Comparison of ENCODE assay signal across 1 cellular context in the genomic region with DNA sequence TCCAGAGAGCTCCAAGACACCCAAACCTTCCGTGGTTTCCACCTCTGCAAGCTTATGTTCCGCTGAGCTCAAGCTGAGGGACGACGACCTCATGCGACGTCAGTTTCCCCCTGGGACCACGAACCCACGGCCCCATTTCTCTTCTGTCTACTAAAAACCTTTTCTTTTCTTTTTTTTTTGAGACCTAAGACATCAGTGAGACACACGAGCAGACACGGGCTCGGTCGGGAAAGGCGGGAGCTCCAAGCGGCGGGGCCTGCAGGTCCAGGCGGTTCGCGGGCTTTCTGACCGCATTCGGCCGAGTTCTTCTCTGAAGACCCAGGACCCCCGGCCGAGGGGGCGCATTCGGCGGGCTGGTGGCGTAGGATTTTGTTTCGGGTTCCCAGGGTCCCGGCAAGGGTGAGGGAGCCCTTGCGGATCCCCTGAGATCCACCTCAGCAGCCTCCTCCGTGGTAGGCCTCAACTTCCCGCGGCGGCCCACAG.
TF ChIP-seq lines count a peak whose summit lies in the region.

No MANE protein-coding gene starts in this region.

TF ChIP-seq in K562, 482 proteins besides CTCF, POLR2A, EP300 and RAD21 (continued from another document and continues in another):
- TF ChIP-seq, protein P1, sequence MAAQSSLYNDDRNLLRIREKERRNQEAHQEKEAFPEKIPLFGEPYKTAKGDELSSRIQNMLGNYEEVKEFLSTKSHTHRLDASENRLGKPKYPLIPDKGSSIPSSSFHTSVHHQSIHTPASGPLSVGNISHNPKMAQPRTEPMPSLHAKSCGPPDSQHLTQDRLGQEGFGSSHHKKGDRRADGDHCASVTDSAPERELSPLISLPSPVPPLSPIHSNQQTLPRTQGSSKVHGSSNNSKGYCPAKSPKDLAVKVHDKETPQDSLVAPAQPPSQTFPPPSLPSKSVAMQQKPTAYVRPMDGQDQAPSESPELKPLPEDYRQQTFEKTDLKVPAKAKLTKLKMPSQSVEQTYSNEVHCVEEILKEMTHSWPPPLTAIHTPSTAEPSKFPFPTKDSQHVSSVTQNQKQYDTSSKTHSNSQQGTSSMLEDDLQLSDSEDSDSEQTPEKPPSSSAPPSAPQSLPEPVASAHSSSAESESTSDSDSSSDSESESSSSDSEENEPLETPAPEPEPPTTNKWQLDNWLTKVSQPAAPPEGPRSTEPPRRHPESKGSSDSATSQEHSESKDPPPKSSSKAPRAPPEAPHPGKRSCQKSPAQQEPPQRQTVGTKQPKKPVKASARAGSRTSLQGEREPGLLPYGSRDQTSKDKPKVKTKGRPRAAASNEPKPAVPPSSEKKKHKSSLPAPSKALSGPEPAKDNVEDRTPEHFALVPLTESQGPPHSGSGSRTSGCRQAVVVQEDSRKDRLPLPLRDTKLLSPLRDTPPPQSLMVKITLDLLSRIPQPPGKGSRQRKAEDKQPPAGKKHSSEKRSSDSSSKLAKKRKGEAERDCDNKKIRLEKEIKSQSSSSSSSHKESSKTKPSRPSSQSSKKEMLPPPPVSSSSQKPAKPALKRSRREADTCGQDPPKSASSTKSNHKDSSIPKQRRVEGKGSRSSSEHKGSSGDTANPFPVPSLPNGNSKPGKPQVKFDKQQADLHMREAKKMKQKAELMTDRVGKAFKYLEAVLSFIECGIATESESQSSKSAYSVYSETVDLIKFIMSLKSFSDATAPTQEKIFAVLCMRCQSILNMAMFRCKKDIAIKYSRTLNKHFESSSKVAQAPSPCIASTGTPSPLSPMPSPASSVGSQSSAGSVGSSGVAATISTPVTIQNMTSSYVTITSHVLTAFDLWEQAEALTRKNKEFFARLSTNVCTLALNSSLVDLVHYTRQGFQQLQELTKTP (IDR thresholded peaks at IDR 0.05; ENCODE audit: low read depth in 1 of 2, partially characterized antibody in 2 of 2): peak in 1 of 2 experiments; percentile 24
- TF ChIP-seq PCBP2 (IDR thresholded peaks at IDR 0.05; ENCODE audit: low read depth, low read length, poor library complexity, severe bottlenecking) (no peak), SMAD3 (CRISPR knock-in tag; conservative IDR thresholded peaks at IDR 0.05) (no peak), NR3C1 (CRISPR knock-in tag; IDR thresholded peaks at IDR 0.05) (peak; percentile 70; the same call in 1 of the 2 replicates), HNRNPUL1 (IDR thresholded peaks at IDR 0.05; ENCODE audit: low read length) (no peak), CBX1 (IDR thresholded peaks at IDR 0.05; ENCODE audit: low read depth) (no peak), KLF10 (CRISPR knock-in tag; IDR thresholded peaks at IDR 0.05) (no peak), NBN (IDR thresholded peaks at IDR 0.05; ENCODE audit: low read depth) (no peak), LCOR (CRISPR knock-in tag; IDR thresholded peaks at IDR 0.05) (no peak; the same call in 1 of the 2 replicates), FUS (optimal IDR thresholded peaks at IDR 0.05; ENCODE audit: low read depth, low read length) (no peak), ZNF175 (CRISPR knock-in tag; IDR thresholded peaks at IDR 0.05; ENCODE audit: low read depth) (no peak), HIVEP1 (CRISPR knock-in tag; IDR thresholded peaks at IDR 0.05) (peak; percentile 23; the same call in 1 of the 2 replicates), SMAD4 (CRISPR knock-in tag; conservative IDR thresholded peaks at IDR 0.05) (no peak; the same call in 1 of the 2 replicates), SPI1 (IDR thresholded peaks at IDR 0.05; ENCODE audit: borderline replicate concordance, low read depth, low read length) (no peak), NR4A1 (CRISPR knock-in tag; IDR thresholded peaks at IDR 0.05) (no peak), NR4A1 (tag; IDR thresholded peaks at IDR 0.05) (0 out of 2 replicates have a peak, but pooled peaks have one; percentile 24), DNMT1 (IDR thresholded peaks at IDR 0.05) (no peak), NCOA2 (IDR thresholded peaks at IDR 0.05; ENCODE audit: partially characterized antibody in 2 of 2) (no peak), RFX5 (IDR thresholded peaks at IDR 0.05; ENCODE audit: low read depth, low read length) (no peak), MXI1 (IDR thresholded peaks at IDR 0.05; ENCODE audit: low read depth, low read length) (no peak), CREB1 (IDR thresholded peaks at IDR 0.05) (no peak), CREB1 (CRISPR knock-in tag; IDR thresholded peaks at IDR 0.05) (no peak)
- TF ChIP-seq, protein P2, sequence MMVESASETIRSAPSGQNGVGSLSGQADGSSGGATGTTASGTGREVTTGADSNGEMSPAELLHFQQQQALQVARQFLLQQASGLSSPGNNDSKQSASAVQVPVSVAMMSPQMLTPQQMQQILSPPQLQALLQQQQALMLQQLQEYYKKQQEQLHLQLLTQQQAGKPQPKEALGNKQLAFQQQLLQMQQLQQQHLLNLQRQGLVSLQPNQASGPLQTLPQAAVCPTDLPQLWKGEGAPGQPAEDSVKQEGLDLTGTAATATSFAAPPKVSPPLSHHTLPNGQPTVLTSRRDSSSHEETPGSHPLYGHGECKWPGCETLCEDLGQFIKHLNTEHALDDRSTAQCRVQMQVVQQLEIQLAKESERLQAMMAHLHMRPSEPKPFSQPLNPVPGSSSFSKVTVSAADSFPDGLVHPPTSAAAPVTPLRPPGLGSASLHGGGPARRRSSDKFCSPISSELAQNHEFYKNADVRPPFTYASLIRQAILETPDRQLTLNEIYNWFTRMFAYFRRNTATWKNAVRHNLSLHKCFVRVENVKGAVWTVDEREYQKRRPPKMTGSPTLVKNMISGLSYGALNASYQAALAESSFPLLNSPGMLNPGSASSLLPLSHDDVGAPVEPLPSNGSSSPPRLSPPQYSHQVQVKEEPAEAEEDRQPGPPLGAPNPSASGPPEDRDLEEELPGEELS (CRISPR knock-in tag; IDR thresholded peaks at IDR 0.05; ENCODE audit: borderline replicate concordance): no peak
- TF ChIP-seq, protein P3, sequence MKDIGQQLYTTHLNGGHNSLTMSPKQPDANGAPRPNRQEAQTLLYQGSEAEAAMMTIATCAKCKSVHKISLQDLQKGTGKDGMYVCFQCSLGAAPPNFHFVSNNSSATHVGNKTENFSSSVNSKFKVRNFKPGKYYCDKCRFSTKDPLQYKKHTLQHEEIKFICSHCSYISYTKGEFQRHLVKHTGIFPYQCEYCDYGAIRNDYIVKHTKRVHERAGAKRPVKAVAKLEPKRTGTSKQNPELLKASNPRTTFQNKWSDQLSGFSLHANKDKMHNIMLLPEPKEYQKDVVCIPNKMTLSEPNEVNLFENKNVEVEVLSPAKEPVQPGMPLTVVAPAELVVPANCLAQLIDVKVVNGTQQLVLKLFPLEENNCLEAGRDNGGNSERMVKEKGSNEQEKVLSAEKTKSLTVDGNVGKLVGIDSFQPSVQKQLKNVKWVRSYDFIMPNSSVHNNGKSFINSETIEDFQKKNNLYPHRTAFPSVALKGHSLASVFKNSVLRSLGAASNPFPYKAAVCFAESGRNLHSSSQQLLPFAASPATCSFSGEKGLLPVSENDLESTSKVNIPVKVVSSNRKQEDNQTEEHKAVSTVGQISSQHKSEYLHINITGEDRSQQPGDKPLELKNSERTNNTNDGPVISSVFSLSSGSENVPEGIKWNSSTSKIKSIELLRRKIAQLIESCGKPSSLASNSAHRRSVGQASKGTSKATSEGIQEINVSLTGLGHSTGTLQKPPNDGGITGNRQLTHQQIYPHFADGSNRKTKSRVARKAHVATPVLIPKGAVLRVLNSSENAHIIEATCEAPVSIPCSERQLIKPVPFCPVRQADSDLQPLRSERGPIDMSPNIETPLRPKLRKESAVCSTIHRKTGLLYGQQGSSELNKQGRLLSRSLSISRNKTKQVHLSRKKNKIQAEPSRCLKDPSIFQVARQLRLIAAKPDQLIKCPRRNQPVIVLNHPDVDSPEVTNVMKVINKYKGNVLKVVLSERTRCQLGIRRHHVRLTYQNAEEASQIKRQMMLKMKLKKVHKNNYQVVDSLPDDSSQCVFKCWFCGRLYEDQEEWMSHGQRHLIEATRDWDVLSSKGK (CRISPR knock-in tag; IDR thresholded peaks at IDR 0.05): no peak
- TF ChIP-seq, protein P4, sequence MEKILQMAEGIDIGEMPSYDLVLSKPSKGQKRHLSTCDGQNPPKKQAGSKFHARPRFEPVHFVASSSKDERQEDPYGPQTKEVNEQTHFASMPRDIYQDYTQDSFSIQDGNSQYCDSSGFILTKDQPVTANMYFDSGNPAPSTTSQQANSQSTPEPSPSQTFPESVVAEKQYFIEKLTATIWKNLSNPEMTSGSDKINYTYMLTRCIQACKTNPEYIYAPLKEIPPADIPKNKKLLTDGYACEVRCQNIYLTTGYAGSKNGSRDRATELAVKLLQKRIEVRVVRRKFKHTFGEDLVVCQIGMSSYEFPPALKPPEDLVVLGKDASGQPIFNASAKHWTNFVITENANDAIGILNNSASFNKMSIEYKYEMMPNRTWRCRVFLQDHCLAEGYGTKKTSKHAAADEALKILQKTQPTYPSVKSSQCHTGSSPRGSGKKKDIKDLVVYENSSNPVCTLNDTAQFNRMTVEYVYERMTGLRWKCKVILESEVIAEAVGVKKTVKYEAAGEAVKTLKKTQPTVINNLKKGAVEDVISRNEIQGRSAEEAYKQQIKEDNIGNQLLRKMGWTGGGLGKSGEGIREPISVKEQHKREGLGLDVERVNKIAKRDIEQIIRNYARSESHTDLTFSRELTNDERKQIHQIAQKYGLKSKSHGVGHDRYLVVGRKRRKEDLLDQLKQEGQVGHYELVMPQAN (IDR thresholded peaks at IDR 0.05; ENCODE audit: borderline replicate concordance): peak; percentile 49; the same call in 1 of the 2 replicates
- TF ChIP-seq, protein P5, sequence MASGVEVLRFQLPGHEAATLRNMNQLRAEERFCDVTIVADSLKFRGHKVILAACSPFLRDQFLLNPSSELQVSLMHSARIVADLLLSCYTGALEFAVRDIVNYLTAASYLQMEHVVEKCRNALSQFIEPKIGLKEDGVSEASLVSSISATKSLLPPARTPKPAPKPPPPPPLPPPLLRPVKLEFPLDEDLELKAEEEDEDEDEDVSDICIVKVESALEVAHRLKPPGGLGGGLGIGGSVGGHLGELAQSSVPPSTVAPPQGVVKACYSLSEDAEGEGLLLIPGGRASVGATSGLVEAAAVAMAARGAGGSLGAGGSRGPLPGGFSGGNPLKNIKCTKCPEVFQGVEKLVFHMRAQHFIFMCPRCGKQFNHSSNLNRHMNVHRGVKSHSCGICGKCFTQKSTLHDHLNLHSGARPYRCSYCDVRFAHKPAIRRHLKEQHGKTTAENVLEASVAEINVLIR (CRISPR knock-in tag; IDR thresholded peaks at IDR 0.05): no peak
- TF ChIP-seq, protein P6, sequence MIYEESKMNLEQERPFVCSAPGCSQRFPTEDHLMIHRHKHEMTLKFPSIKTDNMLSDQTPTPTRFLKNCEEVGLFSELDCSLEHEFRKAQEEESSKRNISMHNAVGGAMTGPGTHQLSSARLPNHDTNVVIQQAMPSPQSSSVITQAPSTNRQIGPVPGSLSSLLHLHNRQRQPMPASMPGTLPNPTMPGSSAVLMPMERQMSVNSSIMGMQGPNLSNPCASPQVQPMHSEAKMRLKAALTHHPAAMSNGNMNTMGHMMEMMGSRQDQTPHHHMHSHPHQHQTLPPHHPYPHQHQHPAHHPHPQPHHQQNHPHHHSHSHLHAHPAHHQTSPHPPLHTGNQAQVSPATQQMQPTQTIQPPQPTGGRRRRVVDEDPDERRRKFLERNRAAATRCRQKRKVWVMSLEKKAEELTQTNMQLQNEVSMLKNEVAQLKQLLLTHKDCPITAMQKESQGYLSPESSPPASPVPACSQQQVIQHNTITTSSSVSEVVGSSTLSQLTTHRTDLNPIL (CRISPR knock-in tag; IDR thresholded peaks at IDR 0.05): no peak
- TF ChIP-seq, protein P7, sequence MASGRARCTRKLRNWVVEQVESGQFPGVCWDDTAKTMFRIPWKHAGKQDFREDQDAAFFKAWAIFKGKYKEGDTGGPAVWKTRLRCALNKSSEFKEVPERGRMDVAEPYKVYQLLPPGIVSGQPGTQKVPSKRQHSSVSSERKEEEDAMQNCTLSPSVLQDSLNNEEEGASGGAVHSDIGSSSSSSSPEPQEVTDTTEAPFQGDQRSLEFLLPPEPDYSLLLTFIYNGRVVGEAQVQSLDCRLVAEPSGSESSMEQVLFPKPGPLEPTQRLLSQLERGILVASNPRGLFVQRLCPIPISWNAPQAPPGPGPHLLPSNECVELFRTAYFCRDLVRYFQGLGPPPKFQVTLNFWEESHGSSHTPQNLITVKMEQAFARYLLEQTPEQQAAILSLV (tag; IDR thresholded peaks at IDR 0.05): no peak
- TF ChIP-seq, protein P8, sequence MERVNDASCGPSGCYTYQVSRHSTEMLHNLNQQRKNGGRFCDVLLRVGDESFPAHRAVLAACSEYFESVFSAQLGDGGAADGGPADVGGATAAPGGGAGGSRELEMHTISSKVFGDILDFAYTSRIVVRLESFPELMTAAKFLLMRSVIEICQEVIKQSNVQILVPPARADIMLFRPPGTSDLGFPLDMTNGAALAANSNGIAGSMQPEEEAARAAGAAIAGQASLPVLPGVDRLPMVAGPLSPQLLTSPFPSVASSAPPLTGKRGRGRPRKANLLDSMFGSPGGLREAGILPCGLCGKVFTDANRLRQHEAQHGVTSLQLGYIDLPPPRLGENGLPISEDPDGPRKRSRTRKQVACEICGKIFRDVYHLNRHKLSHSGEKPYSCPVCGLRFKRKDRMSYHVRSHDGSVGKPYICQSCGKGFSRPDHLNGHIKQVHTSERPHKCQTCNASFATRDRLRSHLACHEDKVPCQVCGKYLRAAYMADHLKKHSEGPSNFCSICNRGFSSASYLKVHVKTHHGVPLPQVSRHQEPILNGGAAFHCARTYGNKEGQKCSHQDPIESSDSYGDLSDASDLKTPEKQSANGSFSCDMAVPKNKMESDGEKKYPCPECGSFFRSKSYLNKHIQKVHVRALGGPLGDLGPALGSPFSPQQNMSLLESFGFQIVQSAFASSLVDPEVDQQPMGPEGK (CRISPR knock-in tag; IDR thresholded peaks at IDR 0.05; ENCODE audit: borderline replicate concordance): no peak
- TF ChIP-seq, protein P9, sequence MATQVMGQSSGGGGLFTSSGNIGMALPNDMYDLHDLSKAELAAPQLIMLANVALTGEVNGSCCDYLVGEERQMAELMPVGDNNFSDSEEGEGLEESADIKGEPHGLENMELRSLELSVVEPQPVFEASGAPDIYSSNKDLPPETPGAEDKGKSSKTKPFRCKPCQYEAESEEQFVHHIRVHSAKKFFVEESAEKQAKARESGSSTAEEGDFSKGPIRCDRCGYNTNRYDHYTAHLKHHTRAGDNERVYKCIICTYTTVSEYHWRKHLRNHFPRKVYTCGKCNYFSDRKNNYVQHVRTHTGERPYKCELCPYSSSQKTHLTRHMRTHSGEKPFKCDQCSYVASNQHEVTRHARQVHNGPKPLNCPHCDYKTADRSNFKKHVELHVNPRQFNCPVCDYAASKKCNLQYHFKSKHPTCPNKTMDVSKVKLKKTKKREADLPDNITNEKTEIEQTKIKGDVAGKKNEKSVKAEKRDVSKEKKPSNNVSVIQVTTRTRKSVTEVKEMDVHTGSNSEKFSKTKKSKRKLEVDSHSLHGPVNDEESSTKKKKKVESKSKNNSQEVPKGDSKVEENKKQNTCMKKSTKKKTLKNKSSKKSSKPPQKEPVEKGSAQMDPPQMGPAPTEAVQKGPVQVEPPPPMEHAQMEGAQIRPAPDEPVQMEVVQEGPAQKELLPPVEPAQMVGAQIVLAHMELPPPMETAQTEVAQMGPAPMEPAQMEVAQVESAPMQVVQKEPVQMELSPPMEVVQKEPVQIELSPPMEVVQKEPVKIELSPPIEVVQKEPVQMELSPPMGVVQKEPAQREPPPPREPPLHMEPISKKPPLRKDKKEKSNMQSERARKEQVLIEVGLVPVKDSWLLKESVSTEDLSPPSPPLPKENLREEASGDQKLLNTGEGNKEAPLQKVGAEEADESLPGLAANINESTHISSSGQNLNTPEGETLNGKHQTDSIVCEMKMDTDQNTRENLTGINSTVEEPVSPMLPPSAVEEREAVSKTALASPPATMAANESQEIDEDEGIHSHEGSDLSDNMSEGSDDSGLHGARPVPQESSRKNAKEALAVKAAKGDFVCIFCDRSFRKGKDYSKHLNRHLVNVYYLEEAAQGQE (CRISPR knock-in tag; IDR thresholded peaks at IDR 0.05; ENCODE audit: low read depth): 0 out of 2 replicates have a peak, but pooled peaks have one; percentile 46
